10 cellular contexts compared by ENCODE assay signal in genomic region chr3:49132073-49132436, GRCh38. TPM values are rescaled to one million over a fixed set of nuclear protein-coding genes. Genes with fewer than 3 reads are reported as not detected.
A peak's percentile ranks its signal among the peaks of the same experiment; 100 is the strongest.
DNase-seq lines count a peak whose midpoint lies in the region; ATAC-seq and TF ChIP-seq lines count a peak whose summit lies in the region.
"Had no signal": no experiment of that assay in that cellular context is flagged by ENCODE, and none has a peak within 500 bp of the region (broad histone marks: within the 10 kb centered on the region; RNA-seq: fewer than 3 reads in every experiment).

No MANE protein-coding gene starts in this region.

- peak overlapping the region; percentile 74 for H3K4me3 ChIP-seq in MG63
- peak overlapping the region; percentile 86 for H3K4me3 ChIP-seq in duodenal mucosa (ENCODE audit: low read depth in 1 of 2, low read length in 2 of 2)
- peak overlapping the region; percentile 69 for H3K4me3 ChIP-seq in lung
- H3K4me3 ChIP-seq in thyroid gland (replicated peaks in 1 of 3): peak overlapping the region; percentile 11 to 93 (median 71)

- peak overlapping the region; percentile 64 to 85 for H3K9ac ChIP-seq in duodenal mucosa (ENCODE audit: low read depth in 1 of 2, low read length in 2 of 2)

- ATAC-seq in lung (ENCODE audit: insufficient read depth, low FRiP score): no peak
- ATAC-seq in HG02973 (IDR thresholded peaks at IDR 0.05; ENCODE audit: unreplicated experiment): no peak

- H3K36me3 ChIP-seq in MG63 (peaks cover 8% of the 10 kb centered on the region), duodenal mucosa (ENCODE audit: control insufficient read depth in 1 of 2, insufficient read depth in 2 of 2, low read length in 2 of 2) (peaks cover 0 to 15% of the 10 kb centered on the region in 2 donors), lung (ENCODE audit: control insufficient read depth in 2 of 2, insufficient read depth in 2 of 2, low read length in 2 of 2) (peaks cover 4 to 17% of the 10 kb centered on the region in 2 donors), thyroid gland (peaks cover 22 to 24% of the 10 kb centered on the region in 2 donors)

- TF ChIP-seq CTCF in lung (IDR thresholded peaks at IDR 0.05; ENCODE audit: control extremely low read depth, extremely low read depth) (no peak), thyroid gland (IDR thresholded peaks at IDR 0.05) (no peak)

- H3K27me3 ChIP-seq in MG63 (no peaks in the 10 kb centered on the region), duodenal mucosa (ENCODE audit: control insufficient read depth in 1 of 2, insufficient read depth in 2 of 2, low read length in 2 of 2) (no peaks in the 10 kb centered on the region), lung (ENCODE audit: control insufficient read depth, insufficient read depth) (no peaks in the 10 kb centered on the region), thyroid gland (no peaks in the 10 kb centered on the region)

- H3K27ac ChIP-seq in duodenal mucosa (ENCODE audit: low read depth, low read length) (no peak overlapping the region), lung (ENCODE audit: low read depth in 1 of 2, low read length in 1 of 2) (peak overlapping the region; percentile 88 to 91), thyroid gland (peak overlapping the region; percentile 82 to 94 (median 93))

- intact Hi-C loops in thyroid gland (cut with DNase I): no loop called here

- no peak for DNase-seq in MG63
- no peak for DNase-seq in lung (ENCODE audit: low spot score)
- DNase-seq in thyroid gland: no peak
- DNase-seq in stimulated activated CD4-positive, alpha-beta T cell treated with anti-CD3 and anti-CD28 coated beads, Interleukin-12 subunit alpha, Interleukin-12 subunit beta, amount 100 ng/mL, for 4 hours: no peak
- DNase-seq in NOMO-1 (lab: John Stamatoyannopoulos, UW; ENCODE audit: unreplicated experiment in 2 of 2): no peak
- no peak for DNase-seq in HUDEP-2 (lab: John Stamatoyannopoulos, UW; ENCODE audit: unreplicated experiment in 76 of 76)
- DNase-seq: activated CD4-positive, alpha-beta T cell treated with anti-CD3 and anti-CD28 coated beads, Interleukin-2, amount 10 ng/mL, durations not matched to agents 24 days and 14 days; NCI-H510A treated with DMSO at 0.1 percent for 48 hours had no signal

- 50 to 61% methylated on average over 9 of the region's 9 CpGs for WGBS in lung, 2 donors
- 47 to 55% methylated on average over 9 of the region's 9 CpGs for WGBS in thyroid gland, 2 donors

- H3K9me3 ChIP-seq in MG63: no peaks in the 10 kb centered on the region
- no peaks in the 10 kb centered on the region for H3K9me3 ChIP-seq in duodenal mucosa (ENCODE audit: control insufficient read depth in 1 of 2, low read length in 2 of 2)
- H3K9me3 ChIP-seq in lung (ENCODE audit: control insufficient read depth in 2 of 2, insufficient read depth in 1 of 2, low read length in 1 of 2): no peaks in the 10 kb centered on the region
- H3K9me3 ChIP-seq in thyroid gland: no peaks in the 10 kb centered on the region

- peaks cover 9 to 18% of the 10 kb centered on the region in 2 donors for H3K4me1 ChIP-seq in duodenal mucosa (ENCODE audit: control insufficient read depth in 1 of 2, insufficient read depth in 2 of 2, low read length in 2 of 2)
- peaks cover 7 to 10% of the 10 kb centered on the region in 2 donors for H3K4me1 ChIP-seq in lung (ENCODE audit: control insufficient read depth in 2 of 2, insufficient read depth in 2 of 2, low read length in 2 of 2)
- H3K4me1 ChIP-seq in thyroid gland: peaks cover 15 to 19% of the 10 kb centered on the region in 2 donors

- TF ChIP-seq POLR2A in thyroid gland (IDR thresholded peaks at IDR 0.05): no peak

RNA-seq across cellular contexts. Expression of gene LAMB2, which starts 0.8 kb away (rescaled TPM):
- 32.7 and 99.4 TPM in 2 replicates for total RNA-seq in MG63 (2014; rRNA removed; shearing (Covaris generic); ENCODE audit: low replicate concordance)
- total RNA-seq in lung: 100 to 1,000 TPM; 291 to 616 TPM
- 100 to 1,000 TPM; 153 to 331 TPM for polyA plus RNA-seq in lung
- total RNA-seq in thyroid gland: 100 to 1,000 TPM; 452 to 573 (median 527) TPM
- total RNA-seq: activated CD4-positive, alpha-beta T cell treated with anti-CD3 and anti-CD28 coated beads, Interleukin-2, amount 10 ng/mL, durations not matched to agents 24 days and 14 days had no signal

RNA-seq across cellular contexts. Expression of gene USP19, which starts 11.4 kb away (rescaled TPM):
- total RNA-seq in MG63 (2014; rRNA removed; shearing (Covaris generic); ENCODE audit: low replicate concordance): 31.5 and 120 TPM in 2 replicates
- 10 to 100 TPM; 49.9 to 63.1 TPM for total RNA-seq in lung
- 10 to 100 TPM; 20.3 to 30.2 TPM for polyA plus RNA-seq in lung
- 100 to 1,000 TPM in 1 of 4 donors, 10 to 100 TPM in 3; 72.3 to 104 (median 77.4) TPM for total RNA-seq in thyroid gland

RNA-seq across cellular contexts. Expression of gene QARS1, which starts 27.5 kb away (rescaled TPM):
- total RNA-seq in MG63 (2014; rRNA removed; shearing (Covaris generic); ENCODE audit: low replicate concordance): 97.3 and 152 TPM in 2 replicates
- total RNA-seq in lung (100 to 1,000 TPM; 191 to 223 TPM), thyroid gland (100 to 1,000 TPM; 158 to 273 (median 251) TPM)
- polyA plus RNA-seq in lung: 100 to 1,000 TPM; 172 to 234 TPM

RNA-seq across cellular contexts. Expression of gene CCDC71, which starts 34.1 kb away (rescaled TPM):
- 36.4 and 39.6 TPM in 2 replicates for total RNA-seq in MG63 (2014; rRNA removed; shearing (Covaris generic); ENCODE audit: low replicate concordance)
- total RNA-seq in lung (10 to 100 TPM; 13.9 to 23.8 TPM), thyroid gland (10 to 100 TPM; 35.2 to 63.7 (median 58.5) TPM)
- 10 to 100 TPM; 16.3 to 29.3 TPM for polyA plus RNA-seq in lung

RNA-seq across cellular contexts. Expression of gene QRICH1, which starts 38.2 kb away (rescaled TPM):
- 69.4 and 77.3 TPM in 2 replicates for total RNA-seq in MG63 (2014; rRNA removed; shearing (Covaris generic); ENCODE audit: low replicate concordance)
- total RNA-seq in lung (10 to 100 TPM; 67.7 to 76.0 TPM), thyroid gland (100 to 1,000 TPM in 2 of 4 donors, 10 to 100 TPM in 2; 79.8 to 342 (median 98.3) TPM)
- 10 to 100 TPM; 35.1 to 38.2 TPM for polyA plus RNA-seq in lung
